In genomic region chr13:43363156-43363918, GRCh38 we compare ENCODE assay signal across 13 cellular contexts.
DNase-seq lines count a peak whose midpoint lies in the region; ATAC-seq and TF ChIP-seq lines count a peak whose summit lies in the region.
"Had no signal": no experiment of that assay in that cellular context is flagged by ENCODE, and none has a peak within 500 bp of the region (broad histone marks: within the 10 kb centered on the region; RNA-seq: fewer than 3 reads in every experiment).

No MANE protein-coding gene starts in this region.

- H3K4me1 ChIP-seq in vagina, result peaks cover 26% of the 10 kb centered on the region

- no peak overlapping the region for H3K27ac Mint-ChIP-seq in activated T-cell treated with anti-CD3 and anti-CD28 coated beads, Interleukin-2, amount 50 U/mL, for 72 hours
- H3K27ac Mint-ChIP-seq: CD4-positive, CD25-positive, alpha-beta regulatory T cell had no signal

- TF ChIP-seq CTCF in fibroblast of the aortic adventitia (IDR thresholded peaks at IDR 0.05; ENCODE audit: insufficient read depth, low read length) (no peak), vagina (IDR thresholded peaks at IDR 0.05) (no peak)

- no peaks in the 10 kb centered on the region for H3K27me3 Mint-ChIP-seq in activated T-cell treated with anti-CD3 and anti-CD28 coated beads, Interleukin-2, amount 50 U/mL, for 72 hours (ENCODE audit: low read depth)

- H3K36me3 Mint-ChIP-seq in activated T-cell treated with anti-CD3 and anti-CD28 coated beads, Interleukin-2, amount 50 U/mL, for 72 hours (ENCODE audit: insufficient read depth in 2 of 2), result no peaks in the 10 kb centered on the region
- H3K36me3 Mint-ChIP-seq: CD4-positive, CD25-positive, alpha-beta regulatory T cell had no signal

- no peaks in the 10 kb centered on the region for H3K27me3 ChIP-seq in vagina

- no peaks in the 10 kb centered on the region for H3K9me3 Mint-ChIP-seq in activated T-cell treated with anti-CD3 and anti-CD28 coated beads, Interleukin-2, amount 50 U/mL, for 72 hours

- no peak for ATAC-seq in HG03039 (IDR thresholded peaks at IDR 0.05; ENCODE audit: unreplicated experiment)
- ATAC-seq in activated T-cell treated with anti-CD3 and anti-CD28 coated beads, Interleukin-2, amount 50 U/mL, for 72 hours (replicated peaks in 1 of 2), result no peak

- H3K36me3 ChIP-seq in vagina, result no peaks in the 10 kb centered on the region

- H3K9me3 ChIP-seq in vagina, result no peaks in the 10 kb centered on the region

- H3K27ac ChIP-seq in vagina, result no peak overlapping the region
- H3K27ac ChIP-seq: HL-60, RWPE1 had no signal

- intact Hi-C loops in vagina (cut with DNase I), result no loop called here

- no peak for TF ChIP-seq POLR2A in vagina (IDR thresholded peaks at IDR 0.05)

- H3K4me3 ChIP-seq in fibroblast of the aortic adventitia (ENCODE audit: low read depth, low read length), result no peak overlapping the region
- no peak overlapping the region for H3K4me3 ChIP-seq in skeletal muscle cell (ENCODE audit: low read depth, low read length)
- no peak overlapping the region for H3K4me3 ChIP-seq in vagina
- H3K4me3 ChIP-seq: skin epidermis had no signal

- peaks cover 12% of the 10 kb centered on the region for H3K4me1 Mint-ChIP-seq in activated T-cell treated with anti-CD3 and anti-CD28 coated beads, Interleukin-2, amount 50 U/mL, for 72 hours (ENCODE audit: low read depth)

- peak; percentile 73 for DNase-seq in DMS 273 (lab: John Stamatoyannopoulos, UW; ENCODE audit: unreplicated experiment)
- DNase-seq in NCI-H524 treated with DMSO at 0.1 percent for 48 hours (lab: John Stamatoyannopoulos, UW), result peak; percentile 4
- DNase-seq in fibroblast of the aortic adventitia (ENCODE audit: low read depth), result peak; percentile 88
- DNase-seq in skeletal muscle cell (ENCODE audit: low read depth), result peak; percentile 60
- DNase-seq in vagina (ENCODE audit: extremely low spot score in 2 of 2), result no peak
- DNase-seq in activated CD4-positive, alpha-beta T cell treated with anti-CD3 and anti-CD28 coated beads for 48 hours, result no peak
- DNase-seq in activated T-cell treated with anti-CD3 and anti-CD28 coated beads, Interleukin-2, amount 50 U/mL, for 72 hours, result no peak
- DNase-seq: activated T-cell treated with anti-CD3 and anti-CD28 coated beads for 4 hours; CD4-positive, CD25-positive, alpha-beta regulatory T cell had no signal

- H3K4me3 Mint-ChIP-seq in activated T-cell treated with anti-CD3 and anti-CD28 coated beads, Interleukin-2, amount 50 U/mL, for 72 hours, result no peak overlapping the region
- H3K4me3 Mint-ChIP-seq: CD4-positive, CD25-positive, alpha-beta regulatory T cell had no signal

Comparison
In these comparisons a context has a peak if more than half of its experiments do, and no peak if none do; other contexts are left out.
1. DNase-seq: peak in DMS 273 (single experiment), NCI-H524 treated with DMSO at 0.1 percent for 48 hours (single experiment), fibroblast of the aortic adventitia (single experiment) and skeletal muscle cell (single experiment); none in vagina (0 of 2), activated CD4-positive, alpha-beta T cell treated with anti-CD3 and anti-CD28 coated beads for 48 hours (single experiment) and activated T-cell treated with anti-CD3 and anti-CD28 coated beads, Interleukin-2, amount 50 U/mL, for 72 hours (0 of 2).